ENCODE assay signal across 30 cellular contexts in the genomic region with DNA sequence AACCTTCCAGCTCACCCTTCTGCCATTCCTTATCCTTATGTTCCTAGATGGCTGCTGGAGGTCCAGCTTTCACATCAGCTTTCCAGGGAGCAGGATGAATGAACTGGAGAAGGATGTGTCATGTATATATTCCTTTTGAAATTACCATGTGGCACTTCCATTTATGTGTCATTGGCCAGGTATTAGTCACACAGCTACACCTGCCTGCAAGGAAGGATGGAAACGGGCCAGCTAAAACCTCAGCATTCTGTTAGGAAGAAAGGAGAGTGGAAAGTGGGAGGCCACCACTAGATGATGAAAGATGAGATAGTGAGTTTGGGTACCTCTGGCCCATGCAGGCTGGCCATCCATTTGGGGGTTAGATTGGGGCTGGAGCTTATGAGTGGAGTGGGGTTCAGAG.
A peak's percentile ranks its signal among the peaks of the same experiment; 100 is the strongest.
DNase-seq lines count a peak whose midpoint lies in the region; ATAC-seq, FAIRE-seq and TF ChIP-seq lines count a peak whose summit lies in the region.
"Had no signal": no experiment of that assay in that cellular context is flagged by ENCODE, and none has a peak within 500 bp of the region (broad histone marks: within the 10 kb centered on the region; RNA-seq: fewer than 3 reads in every experiment).

No MANE protein-coding gene starts in this region.

- H3K27ac ChIP-seq in IMR-90 (ENCODE audit: insufficient read depth, low read length) (no peak overlapping the region), GM12878 (ENCODE audit: control insufficient read depth, insufficient read depth) (no peak overlapping the region), pancreas (peak overlapping the region in 2 of 4 donors; percentile 2 to 9)
- H3K27ac ChIP-seq: 22Rv1, brain microvascular endothelial cell, esophagus muscularis mucosa, left lung, SJSA1 had no signal

- no peaks in the 10 kb centered on the region for H3K9me3 ChIP-seq in IMR-90 (ENCODE audit: control insufficient read depth, insufficient read depth, low read length)
- H3K9me3 ChIP-seq in GM12878 (replicated peaks; ENCODE audit: control insufficient read depth, insufficient read depth, low read length), result no peaks in the 10 kb centered on the region
- no peaks in the 10 kb centered on the region for H3K9me3 ChIP-seq in pancreas
- H3K9me3 ChIP-seq: esophagus muscularis mucosa, left lung, SJSA1 had no signal

- no peaks in the 10 kb centered on the region for H3K27me3 ChIP-seq in IMR-90 (ENCODE audit: control insufficient read depth, insufficient read depth, low read length)
- H3K27me3 ChIP-seq in GM12878 (replicated peaks in 1 of 2; ENCODE audit: control insufficient read depth in 2 of 2, insufficient read depth in 2 of 2, low read length in 1 of 2), result no peaks in the 10 kb centered on the region
- H3K27me3 ChIP-seq in pancreas, result no peaks in the 10 kb centered on the region
- H3K27me3 ChIP-seq: brain microvascular endothelial cell, esophagus muscularis mucosa, left lung, SJSA1 had no signal

- H3K79me1 ChIP-seq in IMR-90 (ENCODE audit: low read depth in 1 of 2, low read length in 2 of 2), result peaks cover 37 to 92% of the 10 kb centered on the region in 2 experiments

- no TSS peak for BruUV-seq in IMR-90 (replicated peaks; lab: Mats Ljungman, UMichigan)
- BruUV-seq in GM12878 (replicated peaks; lab: Mats Ljungman, UMichigan), result no TSS peak

- H2AK5ac ChIP-seq in IMR-90 (ENCODE audit: low read depth, low read length), result no peak overlapping the region

- no peak for TF ChIP-seq CTCF in IMR-90 (conservative IDR thresholded peaks at IDR 0.05; ENCODE audit: low read depth, low read length)
- no peak for TF ChIP-seq CTCF in GM12878 (IDR thresholded peaks at IDR 0.05 in 2 of 3, conservative IDR thresholded peaks at IDR 0.05 in 1 of 3; ENCODE audit: control insufficient read depth in 2 of 3, extremely low read depth in 1 of 3, insufficient read depth in 1 of 3, low read depth in 3 of 3, low read length in 3 of 3)
- TF ChIP-seq CTCF in pancreas (IDR thresholded peaks at IDR 0.05), result no peak

- TF ChIP-seq EP300 in GM12878 (IDR thresholded peaks at IDR 0.05; ENCODE audit: borderline replicate concordance in 1 of 2, control insufficient read depth in 1 of 2, low read depth in 2 of 2, low read length in 2 of 2), result no peak

- no peak overlapping the region for H2BK20ac ChIP-seq in IMR-90 (ENCODE audit: low read depth, low read length)

- no peak overlapping the region for H4K8ac ChIP-seq in IMR-90 (ENCODE audit: low read depth in 2 of 2, low read length in 2 of 2)

- H4K20me1 ChIP-seq in IMR-90 (ENCODE audit: insufficient read depth, low read length) (peaks cover 61% of the 10 kb centered on the region), GM12878 (ENCODE audit: control insufficient read depth, insufficient read depth) (0 out of 2 replicates have a peak, but pooled peaks cover 2% of the 10 kb centered on the region)

- in situ Hi-C loops in IMR-90 (cut with MboI; ENCODE audit: low sequenced_read_pairs), result no loop called here
- in situ Hi-C loops in GM12878 (cut with MboI), result no loop called here

- no peak overlapping the region for H2BK120ac ChIP-seq in IMR-90 (ENCODE audit: low read depth, low read length)

- WGBS in IMR-90 (ENCODE audit: extremely low coverage in 2 of 2, insufficient read length in 1 of 2), 2 experiments, result 100% methylated on average over 1 of the region's 1 CpG; no CpG with 5 or more reads in 1 of the 2 experiments
- WGBS in GM12878 (ENCODE audit: insufficient coverage, insufficient replicate concordance, low lambda C conversion rate, missing lambda C conversion rate), result 0% methylated on average over 1 of the region's 1 CpG
- WGBS in pancreas, 2 donors, result 58 to 70% methylated on average over 1 of the region's 1 CpG

- POLR2A ChIA-PET in IMR-90 (lab: Charles Lee; ENCODE audit: unreplicated experiment) (no interaction called here), GM12878 (lab: Charles Lee) (interaction anchor here (0.7 to 0.9 kb wide), 3 partner anchors 16 to 66 kb away, joined by 3 to 6 read pairs (median 3); no protein-coding TSS in a partner anchor)

- DNase-seq in DMS53 (lab: John Stamatoyannopoulos, UW), result peak; percentile 69
- no peak for DNase-seq in DMS53 treated with DMSO at 0.1 percent for 48 hours (lab: John Stamatoyannopoulos, UW; ENCODE audit: unreplicated experiment)
- no peak for DNase-seq in IMR-90
- DNase-seq in GM12878 (ENCODE audit: low read depth, low spot score), result no peak
- peak in 1 of 6 donors; percentile 46 for DNase-seq in pancreas
- no peak for DNase-seq in cerebellar nuclear complex (lab: John Stamatoyannopoulos, UW)
- DNase-seq in OCI-M2 (lab: John Stamatoyannopoulos, UW; ENCODE audit: unreplicated experiment), result no peak
- no peak for DNase-seq in GM19239 (ENCODE audit: insufficient read length, low spot score)
- DNase-seq: activated CD4-positive, alpha-beta T cell treated with anti-CD3 and anti-CD28 coated beads for 1 hour; activated CD8-positive, alpha-beta memory T cell treated with anti-CD3 and anti-CD28 coated beads, Interleukin-2, amount 10 ng/mL, durations not matched to agents 7 days and 5 days; brain microvascular endothelial cell; CD8-positive, alpha-beta T cell; DMS153; effector memory CD4-positive, alpha-beta T cell; hypothalamus; KBM-7; left lung; naive B cell; NCI-H1436 treated with DMSO at 0.1 percent for 48 hours; retina; stimulated activated CD4-positive, alpha-beta T cell treated with anti-CD3 and anti-CD28 coated beads, Interleukin-4, amount 100 ng/mL, for 1 hour; stimulated activated naive CD4-positive, alpha-beta T cell; T-helper 1 cell had no signal

- RAD21 ChIA-PET in GM12878 (lab: Charles Lee; ENCODE audit: unreplicated experiment), result interaction anchor here (1.0 to 1.4 kb wide), 3 partner anchors 17 to 68 kb away, joined by 3 to 5 read pairs (median 4); a partner anchor contains a TSS

- dilution Hi-C loops in IMR-90 (cut with HindIII; ENCODE audit: low sequenced_read_pairs, unreplicated experiment), result no loop called here

- no peaks in the 10 kb centered on the region for H3K36me3 ChIP-seq in IMR-90 (ENCODE audit: control insufficient read depth, insufficient read depth, low read length)
- H3K36me3 ChIP-seq in GM12878 (ENCODE audit: control insufficient read depth in 2 of 2, insufficient read depth in 2 of 2, low read length in 1 of 2), result peaks cover 0 to 3% of the 10 kb centered on the region in 2 experiments; a peak in 1 of 4 replicates
- no peaks in the 10 kb centered on the region for H3K36me3 ChIP-seq in pancreas
- H3K36me3 ChIP-seq: brain microvascular endothelial cell, esophagus muscularis mucosa, left lung, SJSA1 had no signal

- H3K14ac ChIP-seq in IMR-90 (replicated peaks; ENCODE audit: low read depth, low read length), result no peak overlapping the region

- H3K4me1 ChIP-seq in IMR-90 (ENCODE audit: control insufficient read depth, insufficient read depth, low read length) (peaks cover 45% of the 10 kb centered on the region), GM12878 (ENCODE audit: control insufficient read depth, insufficient read depth, low read length) (peaks cover 37% of the 10 kb centered on the region), pancreas (peaks cover 38 to 79% (median 67%) of the 10 kb centered on the region in 3 donors)

- H4K5ac ChIP-seq in IMR-90 (ENCODE audit: low read depth, low read length), result no peak overlapping the region

- no peak overlapping the region for H3K9ac ChIP-seq in IMR-90 (ENCODE audit: low read depth, low read length)
- H3K9ac ChIP-seq in GM12878 (ENCODE audit: control insufficient read depth, insufficient read depth, low read length), result no peak overlapping the region

- no peak overlapping the region; the same call in 1 of the 2 replicates for H3K4ac ChIP-seq in IMR-90 (ENCODE audit: low read depth, low read length)

- TF ChIP-seq POLR2A in IMR-90 (IDR thresholded peaks at IDR 0.05; ENCODE audit: low read depth, low read length), result no peak
- no peak for TF ChIP-seq POLR2A in GM12878 (IDR thresholded peaks at IDR 0.05; ENCODE audit: low read depth, low read length)

- TF ChIP-seq RAD21 in IMR-90 (IDR thresholded peaks at IDR 0.05; ENCODE audit: low read length), result no peak
- no peak for TF ChIP-seq RAD21 in GM12878 (IDR thresholded peaks at IDR 0.05; ENCODE audit: insufficient read depth, low read depth, low read length)

- SMC1A ChIA-PET in GM12878 (lab: Charles Lee; ENCODE audit: uncharacterized antibody, unreplicated experiment), result interaction anchor here (0.7 to 3.0 kb wide), 13 partner anchors 11 to 65 kb away, joined by 3 to 14 read pairs (median 4); no protein-coding TSS in a partner anchor

- H3K9me1 ChIP-seq in IMR-90 (ENCODE audit: insufficient read depth, low read length), result peaks cover 41% of the 10 kb centered on the region

- peak overlapping the region; percentile 9 for H2AK9ac ChIP-seq in IMR-90 (replicated peaks; ENCODE audit: low read depth, low read length, poor library complexity)

- H3K4me3 ChIP-seq in IMR-90 (ENCODE audit: insufficient read depth, low read depth, low read length), result no peak overlapping the region
- H3K4me3 ChIP-seq in GM12878, result no peak overlapping the region
- H3K4me3 ChIP-seq in pancreas, result no peak overlapping the region
- H3K4me3 ChIP-seq: esophagus muscularis mucosa, left lung, SJSA1 had no signal

- H2BK15ac ChIP-seq in IMR-90 (ENCODE audit: low read depth, low read length), result no peak overlapping the region

- FAIRE-seq in GM12878 (lab: Jason Lieb, UNC), result no peak
- no peak for FAIRE-seq in pancreas (lab: Jason Lieb, UNC)
- no peak for FAIRE-seq in GM19239 (lab: Jason Lieb, UNC)
- FAIRE-seq: colon, frontal cortex, G401.6, RCC 7860 had no signal

- no peak for ATAC-seq in IMR-90 (ENCODE audit: low read depth)
- no peak for ATAC-seq in GM12878
- ATAC-seq in pancreas, result peak in 3 of 4 donors; percentile 13 to 28 (median 23)
- ATAC-seq: activated CD8-positive, alpha-beta memory T cell treated with anti-CD3 and anti-CD28 coated beads, Interleukin-2, amount 10 ng/mL, durations not matched to agents 7 days and 5 days; CD8-positive, alpha-beta T cell; left lung had no signal

- no peak overlapping the region for H3K4me2 ChIP-seq in IMR-90 (ENCODE audit: low read depth, low read length)
- no peak overlapping the region for H3K4me2 ChIP-seq in GM12878 (ENCODE audit: control insufficient read depth, insufficient read depth)

- H2AFZ ChIP-seq in IMR-90 (replicated peaks; ENCODE audit: low read length, poor library complexity) (no peak overlapping the region), GM12878 (ENCODE audit: control insufficient read depth, low read depth, low read length) (no peak overlapping the region)

- H4K91ac ChIP-seq in IMR-90 (ENCODE audit: insufficient read depth, low read depth, low read length), result no peak overlapping the region

- no peak overlapping the region for H3K23ac ChIP-seq in IMR-90 (ENCODE audit: low read depth, low read length)

- intact Hi-C loops in IMR-90 (cut with micrococcal nuclease) (no loop called here), GM12878 (cut with micrococcal nuclease; ENCODE audit: unreplicated experiment) (no loop called here), pancreas (cut with DNase I) (no loop called here)

- CTCF ChIA-PET in IMR-90 (lab: Yijun Ruan, JAX), result interaction anchor here (0.7 to 1.3 kb wide), 2 partner anchors 10 to 50 kb away, joined by 3 to 7 read pairs; no protein-coding TSS in a partner anchor
- CTCF ChIA-PET in GM12878 (lab: Yijun Ruan, JAX), result interaction anchor here (0.6 to 2.5 kb wide), 6 partner anchors 10 to 143 kb away, joined by 3 to 6 read pairs (median 5); a partner anchor contains a TSS

- peaks cover 49% of the 10 kb centered on the region for H3K79me2 ChIP-seq in GM12878 (ENCODE audit: control insufficient read depth, insufficient read depth, low read length)

- H3K18ac ChIP-seq in IMR-90 (ENCODE audit: low read depth, low read length), result no peak overlapping the region

- no peak overlapping the region for H3K56ac ChIP-seq in IMR-90 (ENCODE audit: extremely low read depth, insufficient read depth, low read length)

- H2BK5ac ChIP-seq in IMR-90 (ENCODE audit: low read depth, low read length, poor library complexity, severe bottlenecking), result no peak overlapping the region

Comparison
In these comparisons a context has a peak if more than half of its experiments do, and no peak if none do; other contexts are left out.
1. ATAC-seq: peak in pancreas (3 of 4); none in IMR-90 (single experiment) and GM12878 (single experiment).